ENCODE assay signal across 10 cellular contexts in genomic region chr2:111194835-111195621, GRCh38.
DNase-seq lines count a peak whose midpoint lies in the region; ATAC-seq and TF ChIP-seq lines count a peak whose summit lies in the region.
"Had no signal": no experiment of that assay in that cellular context is flagged by ENCODE, and none has a peak within 500 bp of the region (broad histone marks: within the 10 kb centered on the region; RNA-seq: fewer than 3 reads in every experiment).

No MANE protein-coding gene starts in this region.

- no peaks in the 10 kb centered on the region for H3K27me3 ChIP-seq in esophagus muscularis mucosa

- in situ Hi-C loops in GM13976 (cut with MboI; ENCODE audit: low sequenced_read_pairs, unreplicated experiment) = no loop called here

- no peaks in the 10 kb centered on the region for H3K36me3 ChIP-seq in esophagus muscularis mucosa

- H3K27me3 Mint-ChIP-seq in glutamatergic neuron (ENCODE audit: unreplicated experiment) = peaks cover 2% of the 10 kb centered on the region

- no peaks in the 10 kb centered on the region for H3K9me3 ChIP-seq in esophagus muscularis mucosa

- WGBS in esophagus muscularis mucosa = 87% methylated on average over 8 of the region's 8 CpGs

- ATAC-seq in GM21447 (IDR thresholded peaks at IDR 0.05; ENCODE audit: unreplicated experiment) (peak; percentile 85), HG03439 (IDR thresholded peaks at IDR 0.05; ENCODE audit: unreplicated experiment) (peak; percentile 87)

- H3K4me1 ChIP-seq in esophagus muscularis mucosa = no peaks in the 10 kb centered on the region

- no peaks in the 10 kb centered on the region for H3K9me3 Mint-ChIP-seq in glutamatergic neuron (ENCODE audit: unreplicated experiment)

- no peak overlapping the region for H3K27ac Mint-ChIP-seq in glutamatergic neuron (ENCODE audit: unreplicated experiment)

- no peak for TF ChIP-seq EP300 in esophagus muscularis mucosa (IDR thresholded peaks at IDR 0.05)

- no peak overlapping the region for H3K4me3 Mint-ChIP-seq in glutamatergic neuron (ENCODE audit: unreplicated experiment)

- H3K4me3 ChIP-seq in esophagus muscularis mucosa = no peak overlapping the region

- no peaks in the 10 kb centered on the region for H3K4me1 Mint-ChIP-seq in glutamatergic neuron (ENCODE audit: low read depth, unreplicated experiment)

- TF ChIP-seq POLR2A in esophagus muscularis mucosa (IDR thresholded peaks at IDR 0.05; ENCODE audit: low read depth) = no peak

- intact Hi-C loops in esophagus muscularis mucosa (cut with DNase I) = no loop called here

- no peak overlapping the region for H3K27ac ChIP-seq in esophagus muscularis mucosa (replicated peaks in 1 of 4)

- no peak for TF ChIP-seq CTCF in GM13976 (IDR thresholded peaks at IDR 0.05; ENCODE audit: borderline replicate concordance, control extremely low read depth, extremely low read depth, insufficient read depth, missing control alignments)
- no peak for TF ChIP-seq CTCF in esophagus muscularis mucosa (IDR thresholded peaks at IDR 0.05)
- TF ChIP-seq CTCF in glutamatergic neuron (IDR thresholded peaks at IDR 0.05; ENCODE audit: partially characterized antibody, unreplicated experiment) = no peak

- H3K36me3 Mint-ChIP-seq in glutamatergic neuron (ENCODE audit: unreplicated experiment) = no peaks in the 10 kb centered on the region

- peak; percentile 60 for DNase-seq in GM13976 (ENCODE audit: low spot score)
- DNase-seq in esophagus muscularis mucosa (ENCODE audit: extremely low spot score) = peak; percentile 42
- no peak for DNase-seq in DMS153 treated with DMSO at 0.1 percent for 48 hours (lab: John Stamatoyannopoulos, UW; ENCODE audit: unreplicated experiment)
- no peak for DNase-seq in activated CD4-positive, alpha-beta T cell treated with anti-CD3 and anti-CD28 coated beads for 1 hour
- DNase-seq in NCI-H82 treated with DMSO at 0.1 percent for 48 hours (lab: John Stamatoyannopoulos, UW; ENCODE audit: unreplicated experiment) = no peak
- no peak for DNase-seq in glutamatergic neuron
- DNase-seq: cerebellar nuclear complex, DMS 273 treated with DMSO at 0.1 percent for 48 hours had no signal

Comparison
In these comparisons a context has a peak if more than half of its experiments do, and no peak if none do; other contexts are left out.
1. DNase-seq: peak in GM13976 (single experiment) and esophagus muscularis mucosa (single experiment); none in DMS153 treated with DMSO at 0.1 percent for 48 hours (single experiment), activated CD4-positive, alpha-beta T cell treated with anti-CD3 and anti-CD28 coated beads for 1 hour (single experiment), NCI-H82 treated with DMSO at 0.1 percent for 48 hours (single experiment) and glutamatergic neuron (single experiment).